ENCODE assay signal across 13 cellular contexts in the genomic region with DNA sequence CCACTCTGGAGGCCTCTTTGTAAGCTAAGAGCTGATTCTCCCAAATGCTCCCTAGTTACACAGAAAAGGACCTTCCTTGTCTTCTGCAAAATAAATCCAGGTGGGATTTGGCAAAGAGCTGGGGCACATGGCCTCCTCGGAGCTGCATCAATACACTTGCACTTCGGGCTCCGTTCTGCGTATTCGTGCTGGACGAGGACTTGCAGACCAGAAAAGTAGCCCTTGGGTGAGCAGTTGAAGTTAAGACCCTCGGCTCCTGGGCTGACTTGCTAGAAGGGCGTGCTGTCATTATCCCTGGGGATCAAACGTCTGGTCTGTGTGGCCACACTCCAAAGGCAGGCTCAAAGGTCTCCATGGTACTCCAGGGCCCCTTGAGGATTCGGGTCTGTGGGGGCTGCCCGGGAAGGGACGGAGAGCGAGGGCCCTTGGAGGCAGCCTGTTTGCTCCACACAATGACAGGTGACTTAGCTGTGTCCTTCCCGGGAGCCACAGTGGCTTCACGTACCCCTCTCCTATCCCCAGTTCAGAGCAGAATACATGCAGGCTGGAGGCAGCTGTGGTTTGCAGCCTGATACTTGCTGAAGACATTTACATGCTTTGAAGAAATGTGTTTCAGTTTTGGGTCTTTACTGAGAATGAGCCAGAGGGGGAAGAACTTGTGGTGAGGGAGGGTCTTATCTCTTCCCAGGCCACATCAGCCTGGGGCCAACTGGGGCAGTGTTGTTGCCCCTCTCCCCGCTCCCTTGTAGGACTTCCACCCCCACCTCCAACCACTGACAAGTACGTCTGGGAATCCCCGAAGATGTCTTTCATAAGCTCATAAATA. TPM values are rescaled to one million over a fixed set of nuclear protein-coding genes. Genes with fewer than 3 reads are reported as not detected.
DNase-seq lines count a peak whose midpoint lies in the region; TF ChIP-seq lines count a peak whose summit lies in the region.
"Had no signal": no experiment of that assay in that cellular context is flagged by ENCODE, and none has a peak within 500 bp of the region (broad histone marks: within the 10 kb centered on the region; RNA-seq: fewer than 3 reads in every experiment).

No MANE protein-coding gene starts in this region.

- H3K4me1 Mint-ChIP-seq in type B pancreatic cell (ENCODE audit: unreplicated experiment): no peaks in the 10 kb centered on the region

- no peaks in the 10 kb centered on the region for H3K9me3 Mint-ChIP-seq in type B pancreatic cell
- H3K9me3 Mint-ChIP-seq: neural progenitor cell had no signal

- H2AFZ ChIP-seq in PC-9: no peak overlapping the region
- H2AFZ ChIP-seq: neural progenitor cell had no signal

- H3K36me3 ChIP-seq in PC-9 (ENCODE audit: low read depth): no peaks in the 10 kb centered on the region
- H3K36me3 ChIP-seq: neural progenitor cell, suprapubic skin had no signal

- no peaks in the 10 kb centered on the region for H4K20me1 ChIP-seq in PC-9 (ENCODE audit: insufficient read depth)

- H3K27me3 Mint-ChIP-seq in type B pancreatic cell: peaks cover 15% of the 10 kb centered on the region

- H3K27ac ChIP-seq in PC-9: no peak overlapping the region
- H3K27ac ChIP-seq: neural progenitor cell, skin epidermis, suprapubic skin had no signal

- POLR2A ChIA-PET in PC-9 (lab: Charles Lee; ENCODE audit: unreplicated experiment): interaction anchor here (0.6 kb wide), 1 partner anchor 93 kb away, joined by 6 read pairs; no protein-coding TSS in a partner anchor

- no peaks in the 10 kb centered on the region for H3K9me2 ChIP-seq in PC-9 (ENCODE audit: insufficient read depth)

- intact Hi-C loops in PC-9 (cut with micrococcal nuclease; ENCODE audit: unreplicated experiment): no loop called here

- CTCF ChIA-PET in PC-9 (lab: Charles Lee): no interaction called here

- no peak overlapping the region for H3K27ac Mint-ChIP-seq in type B pancreatic cell
- H3K27ac Mint-ChIP-seq: neural progenitor cell had no signal

- TF ChIP-seq CTCF in PC-9 (conservative IDR thresholded peaks at IDR 0.05) (no peak), type B pancreatic cell (conservative IDR thresholded peaks at IDR 0.05) (no peak)

- no TSS peak for BruUV-seq in PC-9 (replicated peaks; lab: Mats Ljungman, UMichigan)

- no peaks in the 10 kb centered on the region for H3K79me2 ChIP-seq in PC-9 (ENCODE audit: low read depth)

- no peaks in the 10 kb centered on the region for H3K4me1 ChIP-seq in PC-9 (replicated peaks; ENCODE audit: insufficient read depth)
- H3K4me1 ChIP-seq: suprapubic skin had no signal

- peaks cover 35% of the 10 kb centered on the region for H3K27me3 ChIP-seq in PC-9 (ENCODE audit: insufficient read depth, low read depth)

- peak overlapping the region; percentile 32 for H3K4me2 ChIP-seq in PC-9
- H3K4me2 ChIP-seq: neural progenitor cell had no signal

- no peaks in the 10 kb centered on the region; the same call in 1 of the 2 replicates for H3K9me3 ChIP-seq in PC-9 (ENCODE audit: insufficient read depth, low read depth)
- H3K9me3 ChIP-seq: suprapubic skin had no signal

- H3K4me3 Mint-ChIP-seq in type B pancreatic cell: no peak overlapping the region
- H3K4me3 Mint-ChIP-seq: neural progenitor cell had no signal

- DNase-seq in AG20443 (ENCODE audit: low spot score) (peak; percentile 56), Daoy (ENCODE audit: low read depth) (peak; percentile 48), PC-9 (no peak), left kidney (ENCODE audit: low read depth, low spot score) (peak; percentile 51), type B pancreatic cell (ENCODE audit: extremely low spot score, unreplicated experiment) (no peak), NCI-H1105 (lab: John Stamatoyannopoulos, UW) (no peak), NCI-H2171 treated with DMSO at 0.1 percent for 48 hours (lab: John Stamatoyannopoulos, UW) (no peak)
- DNase-seq: erythroblast, hypothalamus, NCI-H2081 had no signal

- H3K4me3 ChIP-seq in PC-9: no peak overlapping the region
- H3K4me3 ChIP-seq: neural progenitor cell, skin epidermis, suprapubic skin had no signal

- H3K36me3 Mint-ChIP-seq in type B pancreatic cell: no peaks in the 10 kb centered on the region
- H3K36me3 Mint-ChIP-seq: neural progenitor cell had no signal

- H3F3A ChIP-seq in PC-9 (ENCODE audit: insufficient read depth, low read depth): no peaks in the 10 kb centered on the region

RNA-seq across cellular contexts. Expression of a gene that starts 51.2 kb away (rescaled TPM):
- total RNA-seq in Daoy (2014; rRNA removed; shearing (Covaris generic)): 49.7 and 56.1 TPM in 2 replicates
- total RNA-seq in PC-9 (2021): 0.81 and 1.1 TPM in 2 replicates
- 6.0 and 22.0 TPM in 2 replicates for total RNA-seq in type B pancreatic cell (ENCODE audit: low replicate concordance)

Comparison
In these comparisons a context has a peak if more than half of its experiments do, and no peak if none do; other contexts are left out.
1. DNase-seq: peak in AG20443 (single experiment), Daoy (single experiment) and left kidney (single experiment); none in PC-9 (0 of 2), type B pancreatic cell (single experiment), NCI-H1105 (single experiment) and NCI-H2171 treated with DMSO at 0.1 percent for 48 hours (single experiment).